ENCODE assay signal across 19 cellular contexts in genomic region chr5:30890377-30890776, GRCh38.
DNase-seq lines count a peak whose midpoint lies in the region; ATAC-seq and TF ChIP-seq lines count a peak whose summit lies in the region.
"Had no signal": no experiment of that assay in that cellular context is flagged by ENCODE, and none has a peak within 500 bp of the region (broad histone marks: within the 10 kb centered on the region; RNA-seq: fewer than 3 reads in every experiment).

No MANE protein-coding gene starts in this region.

- H3K27me3 ChIP-seq in IMR-90 (ENCODE audit: control insufficient read depth, insufficient read depth, low read length) (no peaks in the 10 kb centered on the region), PC-3 (ENCODE audit: low read length) (no peaks in the 10 kb centered on the region), hepatocyte (no peaks in the 10 kb centered on the region), colonic mucosa (no peaks in the 10 kb centered on the region), lower lobe of right lung (ENCODE audit: low read depth) (no peaks in the 10 kb centered on the region)
- H3K27me3 ChIP-seq: BLaER1 treated with 17β-estradiol and CSF1 and Interleukin-3, amounts not matched to agents 10 nM and 100 nM had no signal

- CTCF ChIA-PET in IMR-90 (lab: Yijun Ruan, JAX): interaction anchor here (0.5 to 0.9 kb wide), 2 partner anchors 29 to 53 kb away, joined by 3 to 5 read pairs; no protein-coding TSS in a partner anchor
- CTCF ChIA-PET in PC-3 (lab: Charles Lee): no interaction called here

- H3K4me2 ChIP-seq in IMR-90 (ENCODE audit: low read depth, low read length) (no peak overlapping the region), PC-3 (ENCODE audit: low read length) (no peak overlapping the region), hepatocyte (no peak overlapping the region)
- H3K4me2 ChIP-seq: A549; BLaER1 treated with 17β-estradiol and CSF1 and Interleukin-3, amounts not matched to agents 10 nM and 100 nM had no signal

- H3K27me3 Mint-ChIP-seq in glutamatergic neuron (ENCODE audit: unreplicated experiment): no peaks in the 10 kb centered on the region
- H3K27me3 Mint-ChIP-seq: B cell; CD4-positive, alpha-beta T cell had no signal

- H3K36me3 ChIP-seq in IMR-90 (ENCODE audit: control insufficient read depth, insufficient read depth, low read length): no peaks in the 10 kb centered on the region
- H3K36me3 ChIP-seq in PC-3 (ENCODE audit: low read depth, low read length): no peaks in the 10 kb centered on the region
- H3K36me3 ChIP-seq in hepatocyte (replicated peaks; ENCODE audit: insufficient read depth, low read depth): no peaks in the 10 kb centered on the region
- H3K36me3 ChIP-seq in colonic mucosa: no peaks in the 10 kb centered on the region
- H3K36me3 ChIP-seq in lower lobe of right lung: no peaks in the 10 kb centered on the region
- H3K36me3 ChIP-seq: BLaER1 treated with 17β-estradiol and CSF1 and Interleukin-3, amounts not matched to agents 10 nM and 100 nM had no signal

- no peak overlapping the region for H3K27ac Mint-ChIP-seq in glutamatergic neuron (ENCODE audit: unreplicated experiment)
- H3K27ac Mint-ChIP-seq: B cell; CD4-positive, alpha-beta T cell; CD8-positive, alpha-beta T cell had no signal

- no peak overlapping the region for H2BK120ac ChIP-seq in IMR-90 (ENCODE audit: low read depth, low read length)

- no peaks in the 10 kb centered on the region for H3K9me2 ChIP-seq in PC-3 (replicated peaks; ENCODE audit: low read length)
- H3K9me2 ChIP-seq in hepatocyte (replicated peaks; ENCODE audit: insufficient read depth): no peaks in the 10 kb centered on the region

- no peak for TF ChIP-seq RAD21 in IMR-90 (IDR thresholded peaks at IDR 0.05; ENCODE audit: low read length)

- H3K56ac ChIP-seq in IMR-90 (ENCODE audit: extremely low read depth, insufficient read depth, low read length): no peak overlapping the region

- ATAC-seq in IMR-90 (ENCODE audit: low read depth): peak; percentile 71
- peak; percentile 67 for ATAC-seq in PC-3
- ATAC-seq in lower lobe of right lung: no peak
- ATAC-seq: A549; CD8-positive, alpha-beta T cell had no signal

- H3K18ac ChIP-seq in IMR-90 (ENCODE audit: low read depth, low read length): no peak overlapping the region

- peak; percentile 39 for DNase-seq in IMR-90
- DNase-seq in PC-3: peak; percentile 30
- peak; percentile 5 for DNase-seq in choroid plexus epithelial cell (ENCODE audit: low read depth)
- DNase-seq in hepatocyte (ENCODE audit: low spot score): peak; percentile 19
- no peak for DNase-seq in glutamatergic neuron
- no peak for DNase-seq in colonic mucosa
- DNase-seq in lower lobe of right lung: no peak
- DNase-seq: AML-193; Caco-2; Calu3; CD4-positive, alpha-beta T cell; CD8-positive, alpha-beta T cell; DMS79 treated with DMSO at 0.1 percent for 48 hours; GF-D8 had no signal

- H3K4me3 ChIP-seq in IMR-90 (ENCODE audit: insufficient read depth, low read depth, low read length) (no peak overlapping the region), PC-3 (ENCODE audit: low read length) (no peak overlapping the region), choroid plexus epithelial cell (ENCODE audit: low read depth, low read length) (no peak overlapping the region), hepatocyte (no peak overlapping the region), colonic mucosa (no peak overlapping the region), lower lobe of right lung (no peak overlapping the region)
- H3K4me3 ChIP-seq: A549; BLaER1 treated with 17β-estradiol and CSF1 and Interleukin-3, amounts not matched to agents 10 nM and 100 nM had no signal

- no peak overlapping the region for H2BK20ac ChIP-seq in IMR-90 (ENCODE audit: low read depth, low read length)

- H4K8ac ChIP-seq in IMR-90 (ENCODE audit: low read depth in 2 of 2, low read length in 2 of 2): no peak overlapping the region; a peak in 1 of 4 replicates

- H3F3A ChIP-seq in PC-3 (ENCODE audit: low read length, unreplicated experiment): no peaks in the 10 kb centered on the region

- H2BK15ac ChIP-seq in IMR-90 (ENCODE audit: low read depth, low read length): no peak overlapping the region

- no peaks in the 10 kb centered on the region for H3K4me1 Mint-ChIP-seq in glutamatergic neuron (ENCODE audit: low read depth, unreplicated experiment)
- H3K4me1 Mint-ChIP-seq: B cell had no signal

- TF ChIP-seq CTCF in IMR-90 (conservative IDR thresholded peaks at IDR 0.05; ENCODE audit: low read depth, low read length): no peak
- TF ChIP-seq CTCF in PC-3 (conservative IDR thresholded peaks at IDR 0.05; ENCODE audit: low read depth, low read length): no peak
- no peak for TF ChIP-seq CTCF in choroid plexus epithelial cell (conservative IDR thresholded peaks at IDR 0.05; ENCODE audit: low read depth, low read length)
- no peak for TF ChIP-seq CTCF in hepatocyte (IDR thresholded peaks at IDR 0.05; ENCODE audit: poor library complexity)
- TF ChIP-seq CTCF in glutamatergic neuron (IDR thresholded peaks at IDR 0.05; ENCODE audit: partially characterized antibody, unreplicated experiment): no peak
- no peak for TF ChIP-seq CTCF in colonic mucosa (IDR thresholded peaks at IDR 0.05)
- no peak for TF ChIP-seq CTCF in lower lobe of right lung (IDR thresholded peaks at IDR 0.05)

- H2AK9ac ChIP-seq in IMR-90 (replicated peaks; ENCODE audit: low read depth, low read length, poor library complexity): no peak overlapping the region

- H3K14ac ChIP-seq in IMR-90 (replicated peaks; ENCODE audit: low read depth, low read length): no peak overlapping the region

- no peak overlapping the region for H3K23ac ChIP-seq in IMR-90 (ENCODE audit: low read depth, low read length)

- H3K79me2 ChIP-seq in PC-3 (ENCODE audit: low read length) (no peaks in the 10 kb centered on the region), hepatocyte (no peaks in the 10 kb centered on the region)

- no peaks in the 10 kb centered on the region for H3K79me1 ChIP-seq in IMR-90 (ENCODE audit: low read depth in 1 of 2, low read length in 2 of 2)

- H2BK5ac ChIP-seq in IMR-90 (ENCODE audit: low read depth, low read length, poor library complexity, severe bottlenecking): no peak overlapping the region

- dilution Hi-C loops in IMR-90 (cut with HindIII; ENCODE audit: low sequenced_read_pairs, unreplicated experiment): no loop called here

- H2AK5ac ChIP-seq in IMR-90 (ENCODE audit: low read depth, low read length): no peak overlapping the region

- H4K20me1 ChIP-seq in IMR-90 (ENCODE audit: insufficient read depth, low read length): no peaks in the 10 kb centered on the region
- H4K20me1 ChIP-seq in PC-3 (ENCODE audit: low read length): no peaks in the 10 kb centered on the region
- H4K20me1 ChIP-seq in hepatocyte (ENCODE audit: insufficient read depth, poor library complexity, severe bottlenecking): no peaks in the 10 kb centered on the region
- H4K20me1 ChIP-seq: BLaER1 treated with 17β-estradiol and CSF1 and Interleukin-3, amounts not matched to agents 10 nM and 100 nM had no signal

- 100% methylated on average over 1 of the region's 2 CpGs; no CpG with 5 or more reads in 1 of the 2 experiments for WGBS in IMR-90 (ENCODE audit: extremely low coverage in 2 of 2, insufficient read length in 1 of 2), 2 experiments
- WGBS in hepatocyte (ENCODE audit: low lambda C conversion rate, missing lambda C conversion rate): 65% methylated on average over 2 of the region's 2 CpGs

- H3K27ac ChIP-seq in IMR-90 (ENCODE audit: insufficient read depth, low read length): no peak overlapping the region
- H3K27ac ChIP-seq in PC-3 (ENCODE audit: low read length): no peak overlapping the region
- H3K27ac ChIP-seq in hepatocyte: no peak overlapping the region
- no peak overlapping the region for H3K27ac ChIP-seq in colonic mucosa
- no peak overlapping the region for H3K27ac ChIP-seq in lower lobe of right lung
- H3K27ac ChIP-seq: 22Rv1; A549; BLaER1 treated with 17β-estradiol and CSF1 and Interleukin-3, amounts not matched to agents 10 nM and 100 nM; C4-2B had no signal

- H2AFZ ChIP-seq in IMR-90 (replicated peaks; ENCODE audit: low read length, poor library complexity) (no peak overlapping the region), PC-3 (ENCODE audit: low read length) (no peak overlapping the region), hepatocyte (no peak overlapping the region)

- TF ChIP-seq POLR2A in IMR-90 (IDR thresholded peaks at IDR 0.05; ENCODE audit: low read depth, low read length): no peak

- H3K9me3 Mint-ChIP-seq in glutamatergic neuron (ENCODE audit: unreplicated experiment): no peaks in the 10 kb centered on the region

- BruUV-seq in IMR-90 (replicated peaks; lab: Mats Ljungman, UMichigan) (no TSS peak), PC-3 (replicated peaks; lab: Mats Ljungman, UMichigan) (no TSS peak)

- in situ Hi-C loops in IMR-90 (cut with MboI; ENCODE audit: low sequenced_read_pairs): no loop called here

- no peak overlapping the region for H3K4ac ChIP-seq in IMR-90 (ENCODE audit: low read depth, low read length)

- no peak overlapping the region for H4K5ac ChIP-seq in IMR-90 (ENCODE audit: low read depth, low read length)

- H4K91ac ChIP-seq in IMR-90 (ENCODE audit: insufficient read depth, low read depth, low read length): no peak overlapping the region

- no peaks in the 10 kb centered on the region for H3K36me3 Mint-ChIP-seq in glutamatergic neuron (ENCODE audit: unreplicated experiment)
- H3K36me3 Mint-ChIP-seq: CD8-positive, alpha-beta T cell had no signal

- H3K9ac ChIP-seq in IMR-90 (ENCODE audit: low read depth, low read length) (no peak overlapping the region), PC-3 (ENCODE audit: low read length) (no peak overlapping the region), colonic mucosa (ENCODE audit: low read depth in 2 of 2, low read length in 2 of 2) (no peak overlapping the region)
- H3K9ac ChIP-seq: BLaER1 treated with 17β-estradiol and CSF1 and Interleukin-3, amounts not matched to agents 10 nM and 100 nM had no signal

- POLR2A ChIA-PET in IMR-90 (lab: Charles Lee; ENCODE audit: unreplicated experiment) (no interaction called here), PC-3 (lab: Charles Lee; ENCODE audit: unreplicated experiment) (no interaction called here)

- intact Hi-C loops in IMR-90 (cut with micrococcal nuclease): no loop called here
- intact Hi-C loops in PC-3 (cut with micrococcal nuclease): no loop called here
- intact Hi-C loops in colonic mucosa (cut with DNase I): no loop called here
- intact Hi-C loops in lower lobe of right lung (cut with DNase I): no loop called here

- H3K4me3 Mint-ChIP-seq in glutamatergic neuron (ENCODE audit: unreplicated experiment): no peak overlapping the region
- H3K4me3 Mint-ChIP-seq: B cell; CD4-positive, alpha-beta T cell; CD8-positive, alpha-beta T cell had no signal

- H3K4me1 ChIP-seq in IMR-90 (ENCODE audit: control insufficient read depth, insufficient read depth, low read length): no peaks in the 10 kb centered on the region
- peaks cover 5% of the 10 kb centered on the region; the same call in 1 of the 2 replicates for H3K4me1 ChIP-seq in PC-3 (ENCODE audit: insufficient read depth, low read length)
- no peaks in the 10 kb centered on the region for H3K4me1 ChIP-seq in hepatocyte (ENCODE audit: insufficient read depth)
- H3K4me1 ChIP-seq in colonic mucosa: no peaks in the 10 kb centered on the region
- H3K4me1 ChIP-seq in lower lobe of right lung: no peaks in the 10 kb centered on the region
- H3K4me1 ChIP-seq: A549; BLaER1 treated with 17β-estradiol and CSF1 and Interleukin-3, amounts not matched to agents 10 nM and 100 nM; Caco-2 had no signal

- no peaks in the 10 kb centered on the region for H3K9me1 ChIP-seq in IMR-90 (ENCODE audit: insufficient read depth, low read length)

- H3K9me3 ChIP-seq in IMR-90 (ENCODE audit: control insufficient read depth, insufficient read depth, low read length): no peaks in the 10 kb centered on the region
- H3K9me3 ChIP-seq in PC-3 (ENCODE audit: low read length): no peaks in the 10 kb centered on the region
- H3K9me3 ChIP-seq in hepatocyte (ENCODE audit: low read depth): no peaks in the 10 kb centered on the region
- H3K9me3 ChIP-seq in colonic mucosa: no peaks in the 10 kb centered on the region
- H3K9me3 ChIP-seq in lower lobe of right lung: no peaks in the 10 kb centered on the region
- H3K9me3 ChIP-seq: A549; BLaER1 treated with 17β-estradiol and CSF1 and Interleukin-3, amounts not matched to agents 10 nM and 100 nM; Caco-2 had no signal

Comparison
In these comparisons a context has a peak if more than half of its experiments do, and no peak if none do; other contexts are left out.
1. ATAC-seq: peak in IMR-90 (single experiment) and PC-3 (single experiment); none in lower lobe of right lung (0 of 2).
2. DNase-seq: peak in IMR-90 (single experiment), PC-3 (single experiment), choroid plexus epithelial cell (single experiment) and hepatocyte (single experiment); none in glutamatergic neuron (single experiment), colonic mucosa (single experiment) and lower lobe of right lung (single experiment).